ENCODE assay signal across 14 cellular contexts in the genomic region with DNA sequence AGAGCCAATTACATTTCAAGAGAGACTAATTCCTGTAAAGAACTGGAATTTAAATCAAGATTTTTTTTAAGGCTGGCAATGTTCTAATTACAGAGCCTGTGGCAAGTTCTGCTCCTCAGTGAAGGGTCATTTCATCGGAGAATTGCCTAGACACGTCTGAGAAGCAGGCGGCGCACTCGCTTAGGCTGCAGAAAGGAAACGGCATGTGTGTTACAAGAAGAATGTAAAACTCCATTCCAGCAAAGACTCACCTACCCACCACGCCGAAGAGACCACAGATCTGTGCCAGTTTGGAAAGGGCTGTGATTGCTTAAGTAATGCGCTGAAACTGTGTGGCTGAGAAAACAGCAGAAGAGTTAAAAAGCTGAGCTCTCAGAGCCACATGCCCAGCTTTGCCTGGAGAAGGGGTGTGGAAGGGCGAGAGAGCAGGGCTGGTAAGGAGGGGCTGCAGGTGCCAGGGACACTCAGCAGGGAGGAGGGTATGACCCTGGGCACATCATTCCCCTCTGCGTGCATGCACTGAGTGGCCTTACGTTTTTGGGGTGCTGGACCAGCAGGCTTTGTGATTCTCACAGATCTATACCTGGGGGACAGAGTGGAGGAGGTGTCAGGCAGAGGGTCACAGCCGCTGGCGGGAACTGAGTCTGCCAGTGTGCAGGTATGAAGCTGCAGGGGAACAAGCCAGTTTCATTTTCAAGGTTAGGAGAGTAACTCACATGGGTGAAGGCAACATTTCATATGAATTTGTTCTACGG. TPM values are rescaled to one million over a fixed set of nuclear protein-coding genes. Genes with fewer than 3 reads are reported as not detected.
DNase-seq lines count a peak whose midpoint lies in the region; ATAC-seq, FAIRE-seq and TF ChIP-seq lines count a peak whose summit lies in the region.
"Had no signal": no experiment of that assay in that cellular context is flagged by ENCODE, and none has a peak within 500 bp of the region (broad histone marks: within the 10 kb centered on the region; RNA-seq: fewer than 3 reads in every experiment).

No MANE protein-coding gene starts in this region.

- 0 out of 2 replicates have a peak overlapping the region, but pooled peaks have one; percentile 79 for H2BK5ac ChIP-seq in H1 (ENCODE audit: low read depth, low read length)

- WGBS in H1 (ENCODE audit: extremely low coverage in 1 of 2, insufficient coverage in 1 of 2, insufficient read length in 1 of 2, insufficient replicate concordance in 2 of 2, low coverage in 1 of 2, low lambda C conversion rate in 2 of 2, missing lambda C conversion rate in 1 of 2), 2 experiments, result 87% methylated on average over 13 of the region's 15 CpGs; no CpG with 5 or more reads in 1 of the 2 experiments
- WGBS in smooth muscle cell (ENCODE audit: low lambda C conversion rate), result 77% methylated on average over 15 of the region's 15 CpGs

- FAIRE-seq in H1 (lab: Jason Lieb, UNC), result no peak

- TF ChIP-seq CTCF in RWPE1 (conservative IDR thresholded peaks at IDR 0.05; ENCODE audit: low read depth) (peak; percentile 78), H1 (IDR thresholded peaks at IDR 0.05; ENCODE audit: control extremely low read depth in 1 of 3, insufficient read depth in 1 of 3, low read depth in 1 of 3, low read length in 3 of 3) (no peak), smooth muscle cell (IDR thresholded peaks at IDR 0.05; ENCODE audit: borderline replicate concordance, insufficient read depth, poor library complexity, severe bottlenecking) (peak; percentile 7)

- H3K4me1 ChIP-seq in H1 (replicated peaks in 1 of 4; ENCODE audit: control insufficient read depth in 3 of 4, insufficient read depth in 4 of 4, low read length in 3 of 4) (peaks cover 0 to 35% (median 14%) of the 10 kb centered on the region in 4 experiments; a peak in 5 of 7 replicates), smooth muscle cell (ENCODE audit: low read depth) (peaks cover 43% of the 10 kb centered on the region)
- H3K4me1 ChIP-seq: parathyroid adenoma had no signal

- no peak for TF ChIP-seq EP300 in H1 (IDR thresholded peaks at IDR 0.05; ENCODE audit: borderline replicate concordance in 1 of 2, low read depth in 2 of 2, low read length in 2 of 2)

- H3K9me3 ChIP-seq in H1 (ENCODE audit: insufficient read depth in 2 of 2, low read depth in 1 of 2, low read length in 1 of 2), result no peaks in the 10 kb centered on the region
- no peaks in the 10 kb centered on the region for H3K9me3 ChIP-seq in smooth muscle cell (replicated peaks; ENCODE audit: low read depth)

- H4K20me1 ChIP-seq in H1 (replicated peaks in 1 of 2; ENCODE audit: control insufficient read depth in 1 of 2, insufficient read depth in 2 of 2, low read length in 2 of 2) (no peaks in the 10 kb centered on the region), smooth muscle cell (ENCODE audit: low read depth) (peaks cover 9% of the 10 kb centered on the region)

- no peak overlapping the region for H2AFZ ChIP-seq in H1 (ENCODE audit: low read length)
- H2AFZ ChIP-seq in smooth muscle cell (ENCODE audit: low read depth), result no peak overlapping the region
- H2AFZ ChIP-seq: parathyroid adenoma had no signal

- TF ChIP-seq RAD21 in H1 (IDR thresholded peaks at IDR 0.05 in 1 of 2, conservative IDR thresholded peaks at IDR 0.05 in 1 of 2; ENCODE audit: low read depth in 2 of 2, low read length in 2 of 2), result no peak

- H3K9ac ChIP-seq in H1 (replicated peaks in 1 of 4; ENCODE audit: extremely low read depth in 1 of 4, low read depth in 3 of 4, low read length in 3 of 4) (no peak overlapping the region), smooth muscle cell (ENCODE audit: low read depth) (peak overlapping the region; percentile 13)
- H3K9ac ChIP-seq: parathyroid adenoma had no signal

- no peaks in the 10 kb centered on the region for H3K23me2 ChIP-seq in H1 (ENCODE audit: low read depth, low read length)

- no peak overlapping the region for H4K5ac ChIP-seq in H1 (ENCODE audit: insufficient read length, low read depth, low read length)

- H3F3A ChIP-seq in smooth muscle cell (ENCODE audit: low read depth), result no peaks in the 10 kb centered on the region

- no peak overlapping the region for H4K91ac ChIP-seq in H1 (replicated peaks; ENCODE audit: insufficient read length, low read length)

- no peak overlapping the region for H3K18ac ChIP-seq in H1 (ENCODE audit: extremely low read depth, low read length)

- H3K23ac ChIP-seq in H1 (ENCODE audit: insufficient read length), result no peak overlapping the region

- H3K27ac ChIP-seq in RWPE1 (peak overlapping the region; percentile 95), H1 (ENCODE audit: low read depth, low read length) (no peak overlapping the region), smooth muscle cell (ENCODE audit: low read depth) (peak overlapping the region; percentile 57)
- H3K27ac ChIP-seq: parathyroid adenoma had no signal

- H3K4ac ChIP-seq in H1 (replicated peaks; ENCODE audit: insufficient read length, low read depth, low read length), result no peak overlapping the region

- no peak overlapping the region for H2BK12ac ChIP-seq in H1 (ENCODE audit: low read depth, low read length)

- no peak overlapping the region for H3K4me2 ChIP-seq in H1 (ENCODE audit: insufficient read depth in 1 of 2, low read depth in 2 of 2, low read length in 2 of 2)
- peak overlapping the region; percentile 15 for H3K4me2 ChIP-seq in smooth muscle cell

- H3K79me2 ChIP-seq in H1 (ENCODE audit: control insufficient read depth in 1 of 2, insufficient read depth in 2 of 2, low read length in 2 of 2), result no peaks in the 10 kb centered on the region
- H3K79me2 ChIP-seq in smooth muscle cell (ENCODE audit: low read depth), result peaks cover 9% of the 10 kb centered on the region
- H3K79me2 ChIP-seq: parathyroid adenoma had no signal

- TF ChIP-seq POLR2A in H1 (IDR thresholded peaks at IDR 0.05; ENCODE audit: control extremely low read depth in 1 of 2, low read depth in 2 of 2, low read length in 2 of 2), result no peak

- no peak overlapping the region for H2AK5ac ChIP-seq in H1 (ENCODE audit: low read depth, low read length)

- DNase-seq in RWPE1 (ENCODE audit: low spot score), result peak; percentile 55
- no peak for DNase-seq in H1 (ENCODE audit: low read depth in 1 of 2, low spot score in 2 of 2)
- peak; percentile 51 for DNase-seq in kidney tubule cell (ENCODE audit: low spot score)
- no peak for DNase-seq in smooth muscle cell (lab: John Stamatoyannopoulos, UW; ENCODE audit: unreplicated experiment)
- DNase-seq in ecto neural progenitor cell (ENCODE audit: low spot score), result no peak
- no peak for DNase-seq in superior temporal gyrus (ENCODE audit: extremely low spot score)
- DNase-seq in GM19238 (ENCODE audit: insufficient read length, low spot score), result no peak
- DNase-seq: activated CD4-positive, alpha-beta T cell treated with anti-CD3 and anti-CD28 coated beads for 48 hours; CD4-positive, CD25-positive, alpha-beta regulatory T cell; GF-D8; stimulated activated naive CD8-positive, alpha-beta T cell treated with anti-CD3 and anti-CD28 coated beads, Interleukin-15, amount 100 ng/mL, for 72 hours; T-helper 1 cell had no signal

- POLR2A ChIA-PET in RWPE1 (lab: Yijun Ruan, JAX; ENCODE audit: low non-redundant PET) (interaction anchor here (0.5 kb wide), 1 partner anchor 22 kb away, joined by 4 read pairs; no protein-coding TSS in a partner anchor), H1 (lab: Charles Lee; ENCODE audit: partially characterized antibody) (interaction anchor here (0.9 to 1.9 kb wide), 2 partner anchors 10 to 96 kb away, joined by 3 to 6 read pairs; no protein-coding TSS in a partner anchor)

- no peak overlapping the region for H2BK15ac ChIP-seq in H1 (ENCODE audit: low read length)

- no peak overlapping the region for H2BK20ac ChIP-seq in H1 (ENCODE audit: low read length)

- peaks cover 2% of the 10 kb centered on the region; the same call in 1 of the 2 replicates for H3K79me1 ChIP-seq in H1 (ENCODE audit: low read depth, low read length)

- no peak overlapping the region for H4K8ac ChIP-seq in H1 (ENCODE audit: extremely low read depth, insufficient read depth, low read length)

- no peak overlapping the region for H3K4me3 ChIP-seq in H1 (ENCODE audit: extremely low read depth in 1 of 4, insufficient read depth in 2 of 4, low read depth in 3 of 4, low read length in 4 of 4)
- no peak overlapping the region for H3K4me3 ChIP-seq in smooth muscle cell

- H3K14ac ChIP-seq in H1 (ENCODE audit: insufficient read length), result no peak overlapping the region

- no peak overlapping the region for H3K56ac ChIP-seq in H1 (replicated peaks; ENCODE audit: insufficient read length, low read depth, low read length)

- H3K27me3 ChIP-seq in H1 (replicated peaks in 1 of 4; ENCODE audit: control insufficient read depth in 3 of 4, extremely low read depth in 1 of 4, insufficient read depth in 3 of 4, low read length in 3 of 4), result no peaks in the 10 kb centered on the region
- H3K27me3 ChIP-seq in smooth muscle cell (ENCODE audit: low read depth), result no peaks in the 10 kb centered on the region

- H2BK120ac ChIP-seq in H1 (replicated peaks; ENCODE audit: low read depth, low read length), result no peak overlapping the region

- no peak for ATAC-seq in GM18861 (IDR thresholded peaks at IDR 0.05; ENCODE audit: unreplicated experiment)
- ATAC-seq: stimulated activated naive CD8-positive, alpha-beta T cell treated with anti-CD3 and anti-CD28 coated beads, Interleukin-15, amount 100 ng/mL, for 72 hours had no signal

- no peaks in the 10 kb centered on the region; a peak in 1 of 8 replicates for H3K36me3 ChIP-seq in H1 (ENCODE audit: control insufficient read depth in 2 of 4, insufficient read depth in 4 of 4, low read length in 3 of 4)
- peaks cover 3% of the 10 kb centered on the region for H3K36me3 ChIP-seq in smooth muscle cell (ENCODE audit: low read depth)

- CTCF ChIA-PET in RWPE1 (lab: Yijun Ruan, JAX) (interaction anchor here (0.7 to 1.0 kb wide), 3 partner anchors 138 to 152 kb away, joined by 3 to 4 read pairs (median 3); no protein-coding TSS in a partner anchor), H1 (lab: Charles Lee; ENCODE audit: partially characterized antibody) (interaction anchor here (0.6 to 1.7 kb wide), 7 partner anchors 16 to 438 kb away, joined by 3 to 4 read pairs (median 3); no protein-coding TSS in a partner anchor)

TF ChIP-seq in H1, 55 proteins besides CTCF, POLR2A, EP300 and RAD21 (continues in another document):
- TF ChIP-seq SP4 (IDR thresholded peaks at IDR 0.05; ENCODE audit: low read length), result no peak
- no peak for TF ChIP-seq YY1 (IDR thresholded peaks at IDR 0.05; ENCODE audit: low read depth, low read length)
- TF ChIP-seq GTF2F1 (IDR thresholded peaks at IDR 0.05; ENCODE audit: borderline replicate concordance, low read depth, low read length), result no peak

RNA-seq across cellular contexts. Expression of a gene that starts 17.8 kb away (rescaled TPM):
- 14.5 and 16.8 TPM in 2 replicates for total RNA-seq in H1 (2021; fragmentation: NEBNext Ultra II Directional; extraction: Animal tissue kit (Norgen Biotek cat#: 25700))
- 5.4 and 8.0 TPM in 2 replicates for polyA plus RNA-seq in H1 (2011; rRNA removed)
- 6.3 TPM for polyA plus RNA-seq in H1 (2011; cell fraction: cytosol; rRNA removed)
- 6.7 TPM for polyA plus RNA-seq in H1 (2011; cell fraction: nucleus; rRNA removed)
- 5.5 to 7.7 TPM (median 6.4 TPM) in 4 replicates for polyA plus RNA-seq in H1 (2012, experiment 1 of 2)
- 1.9 TPM for polyA plus RNA-seq in H1 (2012, experiment 2 of 2)
- polyA plus RNA-seq in H1 (2013, experiment 1 of 2), result 8.0 TPM
- polyA plus RNA-seq in H1 (2013, experiment 2 of 2), result 7.4 TPM
- polyA minus RNA-seq in H1 (2011; rRNA and poly(A)+ RNA removed), result 37.8 and 43.4 TPM in 2 replicates
- 11.3 TPM for polyA minus RNA-seq in H1 (2011; cell fraction: cytosol; rRNA and poly(A)+ RNA removed)
- polyA minus RNA-seq in H1 (2011; cell fraction: nucleus; rRNA and poly(A)+ RNA removed), result 28.6 TPM
- total RNA-seq in smooth muscle cell, result 32.0 and 42.9 TPM in 2 replicates
- 6.5 and 13.0 TPM in 2 replicates for polyA plus RNA-seq in smooth muscle cell

Comparison
In these comparisons a context has a peak if more than half of its experiments do, and no peak if none do; other contexts are left out.
1. DNase-seq: peak in RWPE1 (single experiment) and kidney tubule cell (single experiment); none in H1 (0 of 2), smooth muscle cell (single experiment), ecto neural progenitor cell (single experiment), superior temporal gyrus (single experiment) and GM19238 (single experiment).
2. CTCF ChIP-seq: peak in RWPE1 (single experiment) and smooth muscle cell (single experiment); none in H1 (0 of 3).